In the genomic region with DNA sequence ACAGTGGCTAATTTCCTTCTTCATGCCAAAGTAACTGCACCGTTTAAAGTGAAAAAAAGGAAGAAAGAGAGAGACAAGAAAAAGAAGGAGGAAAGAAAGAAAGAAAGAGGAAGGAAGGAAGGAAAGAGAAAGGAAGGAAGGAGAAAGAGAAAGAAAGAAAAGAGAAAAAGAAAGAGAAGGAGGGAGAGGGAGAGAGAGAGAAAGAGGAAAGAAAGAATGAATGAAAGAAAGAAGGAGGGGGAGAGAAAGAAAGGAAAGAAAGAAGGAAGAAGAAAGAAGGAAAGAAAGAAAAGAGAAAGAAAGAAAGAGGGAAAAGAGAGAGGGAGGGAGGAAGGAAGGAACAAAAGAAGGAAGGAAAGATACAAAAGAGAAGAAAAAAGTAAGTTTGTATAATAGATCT, we compare ENCODE assay signal across 25 cellular contexts.
DNase-seq lines count a peak whose midpoint lies in the region; ATAC-seq, FAIRE-seq and TF ChIP-seq lines count a peak whose summit lies in the region.
"Had no signal": no experiment of that assay in that cellular context is flagged by ENCODE, and none has a peak within 500 bp of the region (broad histone marks: within the 10 kb centered on the region; RNA-seq: fewer than 3 reads in every experiment).

No MANE protein-coding gene starts in this region.

- ATAC-seq in HepG2: no peak
- no peak for ATAC-seq in right lobe of liver
- no peak for ATAC-seq in K562
- ATAC-seq in GM18909 (IDR thresholded peaks at IDR 0.05; ENCODE audit: poor library complexity, unreplicated experiment): no peak
- ATAC-seq in HG03520 (IDR thresholded peaks at IDR 0.05; ENCODE audit: unreplicated experiment): no peak

- H3K36me3 ChIP-seq in HepG2 (replicated peaks in 1 of 2; ENCODE audit: control insufficient read depth in 1 of 2, insufficient read depth in 2 of 2, low read length in 2 of 2) (no peaks in the 10 kb centered on the region), right lobe of liver (no peaks in the 10 kb centered on the region), PC-9 (ENCODE audit: low read depth) (no peaks in the 10 kb centered on the region), K562 (ENCODE audit: control insufficient read depth, insufficient read depth, low read length) (no peaks in the 10 kb centered on the region), vagina (no peaks in the 10 kb centered on the region)
- H3K36me3 ChIP-seq: BE2C; BLaER1 treated with 17β-estradiol and CSF1 and Interleukin-3, amounts not matched to agents 10 nM and 100 nM; HAP-1 had no signal

- TF ChIP-seq EP300 in HepG2 (IDR thresholded peaks at IDR 0.05; ENCODE audit: low read depth in 2 of 2, low read length in 2 of 2) (no peak), HepG2 (CRISPR knock-in tag; IDR thresholded peaks at IDR 0.05; ENCODE audit: borderline replicate concordance) (no peak), K562 (IDR thresholded peaks at IDR 0.05; ENCODE audit: low read length) (no peak)

- BruUV-seq in HepG2 (replicated peaks; lab: Mats Ljungman, UMichigan) (no TSS peak), PC-9 (replicated peaks; lab: Mats Ljungman, UMichigan) (no TSS peak), K562 (replicated peaks; lab: Mats Ljungman, UMichigan) (no TSS peak)

- H3F3A ChIP-seq in PC-9 (ENCODE audit: insufficient read depth, low read depth): no peaks in the 10 kb centered on the region

- peaks cover 3% of the 10 kb centered on the region; the same call in 1 of the 2 replicates for H3K9me2 ChIP-seq in PC-9 (ENCODE audit: insufficient read depth)

- H3K9me1 ChIP-seq in K562 (ENCODE audit: control insufficient read depth, insufficient read depth, low read length): no peaks in the 10 kb centered on the region

- 31% methylated on average over 1 of the region's 1 CpG for WGBS in HepG2 (ENCODE audit: low lambda C conversion rate)
- WGBS in right lobe of liver (ENCODE audit: insufficient coverage, low coverage, low lambda C conversion rate, missing lambda C conversion rate): 78% methylated on average over 1 of the region's 1 CpG
- no CpG with 5 or more reads among the region's 1 CpG for WGBS in K562 (ENCODE audit: insufficient coverage, low coverage, missing lambda C conversion rate)

- DNase-seq in HepG2 (ENCODE audit: low spot score): no peak
- no peak for DNase-seq in right lobe of liver
- DNase-seq in PC-9: no peak
- DNase-seq in K562 (ENCODE audit: extremely low read depth in 1 of 4, low spot score in 3 of 4): no peak
- no peak for DNase-seq in NOMO-1 treated with dmso at 0.1 percent for 144 hours (lab: John Stamatoyannopoulos, UW; ENCODE audit: unreplicated experiment)
- DNase-seq in vagina (ENCODE audit: extremely low spot score in 2 of 2): no peak
- DNase-seq: BE2C; CD4-positive, alpha-beta T cell; CD8-positive, alpha-beta memory T cell; DMS 273 treated with DMSO at 0.1 percent for 48 hours; DMS79; EL; GDM1; GOT3 had no signal

- H4K20me1 ChIP-seq in HepG2 (ENCODE audit: insufficient read depth, low read length) (no peaks in the 10 kb centered on the region), PC-9 (ENCODE audit: insufficient read depth) (no peaks in the 10 kb centered on the region), K562 (replicated peaks; ENCODE audit: control insufficient read depth, insufficient read depth, low read length) (no peaks in the 10 kb centered on the region)
- H4K20me1 ChIP-seq: BLaER1 treated with 17β-estradiol and CSF1 and Interleukin-3, amounts not matched to agents 10 nM and 100 nM had no signal

- TF ChIP-seq CTCF in HepG2 (CRISPR knock-in tag; IDR thresholded peaks at IDR 0.05): no peak
- no peak for TF ChIP-seq CTCF in right lobe of liver (IDR thresholded peaks at IDR 0.05)
- no peak for TF ChIP-seq CTCF in PC-9 (conservative IDR thresholded peaks at IDR 0.05)
- TF ChIP-seq CTCF in K562 (IDR thresholded peaks at IDR 0.05 in 2 of 3, conservative IDR thresholded peaks at IDR 0.05 in 1 of 3; ENCODE audit: insufficient read depth in 2 of 3, low read depth in 1 of 3, low read length in 3 of 3): no peak
- no peak for TF ChIP-seq CTCF in vagina (IDR thresholded peaks at IDR 0.05)

- H3K4me3 ChIP-seq in HepG2 (replicated peaks in 1 of 3; ENCODE audit: insufficient read depth in 1 of 3, low read depth in 2 of 3, low read length in 3 of 3) (no peak overlapping the region), right lobe of liver (no peak overlapping the region), PC-9 (no peak overlapping the region), K562 (no peak overlapping the region), vagina (no peak overlapping the region)
- H3K4me3 ChIP-seq: BLaER1 treated with 17β-estradiol and CSF1 and Interleukin-3, amounts not matched to agents 10 nM and 100 nM; HAP-1 had no signal

- in situ Hi-C loops in HepG2 (cut with HindIII; ENCODE audit: extremely low pct_ligation_motif_present, low pct_unique_long_range_greater_than_20kb): no loop called here
- in situ Hi-C loops in K562 (cut with MboI): no loop called here

- peaks cover 17% of the 10 kb centered on the region for H3K4me1 ChIP-seq in HepG2 (ENCODE audit: insufficient read depth, low read length)
- no peaks in the 10 kb centered on the region for H3K4me1 ChIP-seq in right lobe of liver
- H3K4me1 ChIP-seq in PC-9 (replicated peaks; ENCODE audit: insufficient read depth): no peaks in the 10 kb centered on the region
- H3K4me1 ChIP-seq in K562 (replicated peaks in 1 of 2; ENCODE audit: control insufficient read depth in 2 of 2, insufficient read depth in 2 of 2, low read length in 2 of 2): no peaks in the 10 kb centered on the region
- no peaks in the 10 kb centered on the region for H3K4me1 ChIP-seq in vagina
- H3K4me1 ChIP-seq: BE2C had no signal

- H3K79me2 ChIP-seq in HepG2 (ENCODE audit: insufficient read depth, low read length) (no peaks in the 10 kb centered on the region), PC-9 (ENCODE audit: low read depth) (no peaks in the 10 kb centered on the region), K562 (ENCODE audit: control insufficient read depth, insufficient read depth, low read length) (no peaks in the 10 kb centered on the region)

- TF ChIP-seq POLR2A in HepG2 (IDR thresholded peaks at IDR 0.05; ENCODE audit: insufficient read depth in 1 of 2, low read depth in 2 of 2, low read length in 2 of 2) (no peak), right lobe of liver (IDR thresholded peaks at IDR 0.05) (no peak), K562 (conservative IDR thresholded peaks at IDR 0.05) (no peak), vagina (IDR thresholded peaks at IDR 0.05) (no peak)

- H2AFZ ChIP-seq in HepG2 (ENCODE audit: low read length) (no peak overlapping the region), PC-9 (peak overlapping the region; percentile 33; the same call in 1 of the 2 replicates), K562 (ENCODE audit: low read depth, low read length) (no peak overlapping the region)

- POLR2A ChIA-PET in HepG2 (lab: Yijun Ruan, JAX): no interaction called here
- POLR2A ChIA-PET in PC-9 (lab: Charles Lee; ENCODE audit: unreplicated experiment): interaction anchor here (0.5 kb wide), 1 partner anchor 1299 kb away, joined by 8 read pairs; no protein-coding TSS in a partner anchor
- POLR2A ChIA-PET in K562 (lab: Yijun Ruan, JAX): no interaction called here

- TF ChIP-seq RAD21 in HepG2 (CRISPR knock-in tag; IDR thresholded peaks at IDR 0.05) (no peak), K562 (CRISPR knock-in tag; conservative IDR thresholded peaks at IDR 0.05 in 1 of 2, IDR thresholded peaks at IDR 0.05 in 1 of 2) (no peak)

- H3K27ac ChIP-seq in HepG2 (ENCODE audit: extremely low read length, insufficient read depth, low read length) (no peak overlapping the region), right lobe of liver (no peak overlapping the region), PC-9 (no peak overlapping the region), K562 (ENCODE audit: extremely low read depth, low read depth, low read length) (no peak overlapping the region), vagina (no peak overlapping the region)
- H3K27ac ChIP-seq: 22Rv1; BLaER1 treated with 17β-estradiol and CSF1 and Interleukin-3, amounts not matched to agents 10 nM and 100 nM had no signal

- H3K27me3 ChIP-seq in HepG2 (ENCODE audit: control insufficient read depth in 1 of 2, insufficient read depth in 2 of 2, low read length in 2 of 2) (no peaks in the 10 kb centered on the region), right lobe of liver (no peaks in the 10 kb centered on the region), PC-9 (ENCODE audit: insufficient read depth, low read depth) (no peaks in the 10 kb centered on the region), K562 (ENCODE audit: control insufficient read depth in 2 of 2, insufficient read depth in 2 of 2, low read length in 2 of 2) (no peaks in the 10 kb centered on the region; a peak in 1 of 5 replicates), vagina (no peaks in the 10 kb centered on the region)
- H3K27me3 ChIP-seq: BE2C; BLaER1 treated with 17β-estradiol and CSF1 and Interleukin-3, amounts not matched to agents 10 nM and 100 nM had no signal

- H3K4me2 ChIP-seq in HepG2 (ENCODE audit: low read depth, low read length) (no peak overlapping the region), PC-9 (no peak overlapping the region), K562 (ENCODE audit: insufficient read depth, low read length) (no peak overlapping the region)
- H3K4me2 ChIP-seq: BLaER1 treated with 17β-estradiol and CSF1 and Interleukin-3, amounts not matched to agents 10 nM and 100 nM had no signal

- intact Hi-C loops in HepG2 (cut with micrococcal nuclease; ENCODE audit: unreplicated experiment) (no loop called here), right lobe of liver (cut with DNase I) (no loop called here), PC-9 (cut with micrococcal nuclease; ENCODE audit: unreplicated experiment) (no loop called here), K562 (cut with micrococcal nuclease) (no loop called here), vagina (cut with DNase I) (no loop called here)

- FAIRE-seq in HepG2 (lab: Jason Lieb, UNC) (no peak), K562 (lab: Jason Lieb, UNC) (no peak)
- FAIRE-seq: A204.1, D721Med, GM12891, GM18507, GM19239, H54 had no signal

- CTCF ChIA-PET in HepG2 (lab: Yijun Ruan, JAX; ENCODE audit: low intra/inter-chr PET ratio, low total read pairs): no interaction called here
- CTCF ChIA-PET in PC-9 (lab: Charles Lee): no interaction called here
- CTCF ChIA-PET in K562 (lab: Yijun Ruan, JAX; ENCODE audit: low intra/inter-chr PET ratio): no interaction called here

- H3K9me3 ChIP-seq in HepG2 (ENCODE audit: low read length) (no peaks in the 10 kb centered on the region), right lobe of liver (no peaks in the 10 kb centered on the region), PC-9 (ENCODE audit: insufficient read depth, low read depth) (no peaks in the 10 kb centered on the region), K562 (replicated peaks; ENCODE audit: control insufficient read depth, insufficient read depth, low read depth, low read length) (no peaks in the 10 kb centered on the region), vagina (no peaks in the 10 kb centered on the region)
- H3K9me3 ChIP-seq: BE2C; BLaER1 treated with 17β-estradiol and CSF1 and Interleukin-3, amounts not matched to agents 10 nM and 100 nM; HAP-1 had no signal

- H3K9ac ChIP-seq in HepG2 (ENCODE audit: insufficient read depth, low read depth, low read length): no peak overlapping the region
- H3K9ac ChIP-seq in K562 (ENCODE audit: insufficient read depth in 1 of 2, low read depth in 2 of 2, low read length in 2 of 2): no peak overlapping the region
- H3K9ac ChIP-seq: BLaER1 treated with 17β-estradiol and CSF1 and Interleukin-3, amounts not matched to agents 10 nM and 100 nM had no signal
